Comparison of ENCODE assay signal across 21 cellular contexts in genomic region chr11:33315822-33316221, GRCh38.
"Had no signal": no experiment of that assay in that cellular context is flagged by ENCODE, and none has a peak within 500 bp of the region (broad histone marks: within the 10 kb centered on the region; RNA-seq: fewer than 3 reads in every experiment).

No MANE protein-coding gene starts in this region.

- H3K4me3 ChIP-seq: coronary artery, esophagus squamous epithelium, gastroesophageal sphincter, hepatocyte, left lung, suprapubic skin, upper lobe of left lung had no signal

- H3K27ac ChIP-seq: coronary artery, esophagus squamous epithelium, gastroesophageal sphincter, hepatocyte, left lung, suprapubic skin, upper lobe of left lung had no signal

- H3K27me3 ChIP-seq: esophagus squamous epithelium, gastroesophageal sphincter, hepatocyte, left lung, suprapubic skin, upper lobe of left lung had no signal

- DNase-seq: activated CD4-positive, alpha-beta T cell treated with anti-CD3 and anti-CD28 coated beads for 1 hour; activated CD4-positive, alpha-beta T cell treated with anti-CD3 and anti-CD28 coated beads, Interleukin-2, amount 50 U/mL, for 4 hours; activated CD8-positive, alpha-beta memory T cell treated with anti-CD3 and anti-CD28 coated beads, Interleukin-2, amount 10 ng/mL, durations not matched to agents 7 days and 5 days; activated effector memory CD4-positive, alpha-beta T cell treated with anti-CD3 and anti-CD28 coated beads, Interleukin-2, amount 50 U/mL, for 16 hours; activated T-cell treated with anti-CD3 and anti-CD28 coated beads, Interleukin-2, amount 50 U/mL, for 1 hour; caudate nucleus; esophagus squamous epithelium; kidney; left lung; mesenchymal stem cell; small intestine; stimulated activated naive CD8-positive, alpha-beta T cell treated with anti-CD3 and anti-CD28 coated beads, Interleukin-15, Interleukin-2, amounts not matched to agents 100 U/mL and 50 U/mL, for 24 hours; T-cell; T1000; upper lobe of left lung had no signal

- ATAC-seq: activated CD8-positive, alpha-beta memory T cell treated with anti-CD3 and anti-CD28 coated beads, Interleukin-2, amount 10 ng/mL, durations not matched to agents 7 days and 5 days; gastroesophageal sphincter; left lung; natural killer cell treated with Interleukin-12 subunit alpha and Interleukin-12 subunit beta and Interleukin-15 and Interleukin-18, amount 100 ng/mL, for 72 hours; stimulated activated naive CD8-positive, alpha-beta T cell treated with anti-CD3 and anti-CD28 coated beads, Interleukin-15, Interleukin-2, amounts not matched to agents 100 U/mL and 50 U/mL, for 24 hours; T-cell had no signal

- FAIRE-seq: endothelial cell of umbilical vein, kidney, small intestine had no signal

- H3K9me3 ChIP-seq: esophagus squamous epithelium, gastroesophageal sphincter, left lung, suprapubic skin, upper lobe of left lung had no signal

- H3K36me3 ChIP-seq: esophagus squamous epithelium, gastroesophageal sphincter, left lung, suprapubic skin, upper lobe of left lung had no signal
